In the genomic region with DNA sequence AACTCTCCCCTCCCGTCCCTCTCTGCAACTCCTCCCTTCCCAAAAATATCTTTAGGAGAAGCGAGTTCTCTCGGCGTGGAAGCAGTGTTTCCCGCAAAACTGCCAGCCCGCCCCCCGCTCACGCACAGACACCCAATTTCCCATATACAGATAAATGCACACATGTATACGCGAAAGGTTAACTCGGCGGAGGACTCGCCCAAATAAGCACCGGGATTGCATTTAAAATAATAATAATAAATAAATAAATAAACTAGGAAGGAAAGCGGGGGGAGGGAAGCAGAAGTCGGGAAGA, we compare ENCODE assay signal across 8 cellular contexts.
DNase-seq lines count a peak whose midpoint lies in the region; ATAC-seq, FAIRE-seq and TF ChIP-seq lines count a peak whose summit lies in the region.

No MANE protein-coding gene starts in this region.

- peaks cover 43% of the 10 kb centered on the region for H3K4me1 ChIP-seq in CD4-positive, alpha-beta memory T cell (ENCODE audit: insufficient read depth, low read length)
- H3K4me1 ChIP-seq in OCI-LY7 (ENCODE audit: insufficient read depth, low read length, poor library complexity, severe bottlenecking) (peaks cover 50% of the 10 kb centered on the region), endothelial cell of umbilical vein (ENCODE audit: control insufficient read depth, extremely low read depth, insufficient read depth, low read length) (peaks cover 12% of the 10 kb centered on the region), neuronal stem cell (ENCODE audit: control insufficient read depth in 2 of 2, insufficient read depth in 1 of 2, low read depth in 1 of 2, low read length in 2 of 2) (peaks cover 0 to 10% of the 10 kb centered on the region in 2 donors)

- H3K4ac ChIP-seq in neuronal stem cell (ENCODE audit: low read length), result no peak overlapping the region

- no peaks in the 10 kb centered on the region for H3K79me1 ChIP-seq in neuronal stem cell (ENCODE audit: low read depth, low read length)

- peak overlapping the region; percentile 88 to 99 (median 94) for H3K4me3 Mint-ChIP-seq in CD4-positive, alpha-beta memory T cell

- H3K36me3 Mint-ChIP-seq in CD4-positive, alpha-beta memory T cell, result peaks cover 3 to 14% of the 10 kb centered on the region in 2 donors

- H3K14ac ChIP-seq in neuronal stem cell (ENCODE audit: low read length), result no peak overlapping the region

- BruUV-seq in OCI-LY7 (replicated peaks; lab: Mats Ljungman, UMichigan) (no TSS peak), endothelial cell of umbilical vein (replicated peaks; lab: Mats Ljungman, UMichigan) (no TSS peak)

- peaks cover 3% of the 10 kb centered on the region for H3K36me3 ChIP-seq in CD4-positive, alpha-beta memory T cell (ENCODE audit: insufficient read depth, low read length)
- peaks cover 8% of the 10 kb centered on the region; the same call in 1 of the 2 replicates for H3K36me3 ChIP-seq in OCI-LY7 (ENCODE audit: insufficient read depth, low read length)
- H3K36me3 ChIP-seq in endothelial cell of umbilical vein (ENCODE audit: control insufficient read depth in 2 of 2, extremely low read depth in 1 of 2, insufficient read depth in 2 of 2, low read length in 2 of 2), result no peaks in the 10 kb centered on the region
- peaks cover 0 to 15% of the 10 kb centered on the region in 2 donors for H3K36me3 ChIP-seq in neuronal stem cell (replicated peaks in 1 of 2; ENCODE audit: control insufficient read depth in 2 of 2, insufficient read depth in 2 of 2, low read length in 2 of 2)

- H3K27me3 Mint-ChIP-seq in CD4-positive, alpha-beta memory T cell, result no peaks in the 10 kb centered on the region

- no peak for ATAC-seq in left lobe of liver
- ATAC-seq in HG02870 (IDR thresholded peaks at IDR 0.05; ENCODE audit: unreplicated experiment), result no peak

- H2AK5ac ChIP-seq in neuronal stem cell (ENCODE audit: low read depth, low read length), result no peak overlapping the region

- H3K4me2 ChIP-seq in OCI-LY7 (ENCODE audit: low read length) (peak overlapping the region; percentile 86), endothelial cell of umbilical vein (ENCODE audit: insufficient read depth, low read length) (peak overlapping the region; percentile 85), neuronal stem cell (ENCODE audit: insufficient read depth, low read length, poor library complexity, severe bottlenecking) (peak overlapping the region; percentile 94)

- H3K9me1 ChIP-seq in endothelial cell of umbilical vein (replicated peaks; ENCODE audit: control insufficient read depth, extremely low read depth, insufficient read depth, low read length), result no peaks in the 10 kb centered on the region

- H3K4me1 Mint-ChIP-seq in CD4-positive, alpha-beta memory T cell, result peaks cover 28 to 67% (median 41%) of the 10 kb centered on the region in 4 donors

- H3K4me3 ChIP-seq in CD4-positive, alpha-beta memory T cell (ENCODE audit: low read length in 2 of 2), result peak overlapping the region; percentile 75 to 80
- H3K4me3 ChIP-seq in OCI-LY7 (ENCODE audit: low read depth, low read length, poor library complexity, severe bottlenecking) (peak overlapping the region; percentile 57), endothelial cell of umbilical vein (replicated peaks in 1 of 3; ENCODE audit: insufficient read depth in 1 of 3, low read depth in 1 of 3, low read length in 3 of 3) (peak overlapping the region; percentile 20 to 59 (median 49)), neuronal stem cell (ENCODE audit: low read length in 2 of 2) (peak overlapping the region in 1 of 2 donors; percentile 77)

- no peak overlapping the region for H3K18ac ChIP-seq in neuronal stem cell (ENCODE audit: low read length)

- POLR2A ChIA-PET in CD4-positive, alpha-beta memory T cell (lab: Charles Lee; ENCODE audit: partially characterized antibody), result interaction anchor here (1.2 to 1.9 kb wide), 3 partner anchors 10 to 15 kb away, joined by 4 to 11 read pairs (median 6); no protein-coding TSS in a partner anchor
- POLR2A ChIA-PET in OCI-LY7 (lab: Charles Lee) (interaction anchor here (0.5 to 1.7 kb wide), 5 partner anchors 8 to 173 kb away, joined by 4 to 10 read pairs (median 5); no protein-coding TSS in a partner anchor), endothelial cell of umbilical vein (lab: Charles Lee) (interaction anchor here (0.6 kb wide), 1 partner anchor 141 kb away, joined by 3 read pairs; no protein-coding TSS in a partner anchor)

- peak overlapping the region; percentile 98 for H2BK5ac ChIP-seq in neuronal stem cell (ENCODE audit: low read length)

- H3K9me3 ChIP-seq in CD4-positive, alpha-beta memory T cell (ENCODE audit: control insufficient read depth in 1 of 2, low read length in 2 of 2), result no peaks in the 10 kb centered on the region
- H3K9me3 ChIP-seq in OCI-LY7 (ENCODE audit: low read length) (no peaks in the 10 kb centered on the region), endothelial cell of umbilical vein (replicated peaks; ENCODE audit: control insufficient read depth, insufficient read depth, low read length) (no peaks in the 10 kb centered on the region), neuronal stem cell (replicated peaks in 1 of 2; ENCODE audit: control insufficient read depth in 2 of 2, insufficient read depth in 1 of 2, low read depth in 1 of 2, low read length in 2 of 2) (no peaks in the 10 kb centered on the region)

- H3K79me2 ChIP-seq in OCI-LY7 (ENCODE audit: insufficient read depth, low read depth, low read length), result no peaks in the 10 kb centered on the region
- H3K79me2 ChIP-seq in endothelial cell of umbilical vein (ENCODE audit: control insufficient read depth, insufficient read depth, low read length), result no peaks in the 10 kb centered on the region

- H2AFZ ChIP-seq in OCI-LY7 (ENCODE audit: low read length) (peak overlapping the region; percentile 71), endothelial cell of umbilical vein (ENCODE audit: low read depth, low read length) (peak overlapping the region; percentile 87), neuronal stem cell (ENCODE audit: low read length) (peak overlapping the region; percentile 35)

- TF ChIP-seq CTCF in OCI-LY7 (conservative IDR thresholded peaks at IDR 0.05; ENCODE audit: low read length) (no peak), endothelial cell of umbilical vein (IDR thresholded peaks at IDR 0.05; ENCODE audit: extremely low read depth in 1 of 2, insufficient read depth in 1 of 2, low read depth in 1 of 2, low read length in 2 of 2) (no peak)

- H4K91ac ChIP-seq in neuronal stem cell (ENCODE audit: low read depth, low read length, poor library complexity), result no peak overlapping the region

- peak overlapping the region; percentile 49 to 97 (median 95) for H3K27ac Mint-ChIP-seq in CD4-positive, alpha-beta memory T cell

- H3K27me3 ChIP-seq in CD4-positive, alpha-beta memory T cell (ENCODE audit: insufficient read depth, low read length), result no peaks in the 10 kb centered on the region
- H3K27me3 ChIP-seq in endothelial cell of umbilical vein (ENCODE audit: control insufficient read depth in 2 of 2, insufficient read depth in 2 of 2, low read length in 2 of 2), result no peaks in the 10 kb centered on the region
- no peaks in the 10 kb centered on the region for H3K27me3 ChIP-seq in neuronal stem cell (ENCODE audit: control insufficient read depth in 3 of 3, insufficient read depth in 3 of 3, low read depth in 1 of 3, low read length in 3 of 3)

- peak overlapping the region; percentile 52 for H3K9ac ChIP-seq in endothelial cell of umbilical vein (replicated peaks; ENCODE audit: extremely low read depth, insufficient read depth, low read length)
- no peak overlapping the region for H3K9ac ChIP-seq in neuronal stem cell (ENCODE audit: low read depth, low read length, poor library complexity)

- no peaks in the 10 kb centered on the region for H3K9me3 Mint-ChIP-seq in CD4-positive, alpha-beta memory T cell

- no peak overlapping the region for H4K8ac ChIP-seq in neuronal stem cell (ENCODE audit: low read depth, low read length)

- peak overlapping the region; percentile 51 for H3K27ac ChIP-seq in CD4-positive, alpha-beta memory T cell (ENCODE audit: low read depth, low read length)
- H3K27ac ChIP-seq in OCI-LY7 (ENCODE audit: low read depth, low read length, poor library complexity, severe bottlenecking) (no peak overlapping the region), endothelial cell of umbilical vein (ENCODE audit: insufficient read depth, low read depth, low read length) (no peak overlapping the region), neuronal stem cell (replicated peaks; ENCODE audit: low read length) (peak overlapping the region; percentile 96)

- CTCF ChIA-PET in CD4-positive, alpha-beta memory T cell (lab: Charles Lee; ENCODE audit: partially characterized antibody), result interaction anchor here (0.7 to 1.9 kb wide), 7 partner anchors 12 to 1371 kb away, joined by 3 to 20 read pairs (median 3); no protein-coding TSS in a partner anchor
- CTCF ChIA-PET in OCI-LY7 (lab: Charles Lee; ENCODE audit: unreplicated experiment) (no interaction called here), endothelial cell of umbilical vein (lab: Charles Lee) (interaction anchor here (1.1 to 1.6 kb wide), 4 partner anchors 10 to 175 kb away, joined by 4 to 13 read pairs (median 5); no protein-coding TSS in a partner anchor)

- H2BK15ac ChIP-seq in neuronal stem cell (ENCODE audit: low read length), result peak overlapping the region; percentile 92

- dilution Hi-C loops in endothelial cell of umbilical vein (cut with MboI; ENCODE audit: extremely low pct_ligation_motif_present, low sequenced_read_pairs), result no loop called here

- DNase-seq in CD4-positive, alpha-beta memory T cell, result peak in 1 of 5 donors; percentile 12
- DNase-seq in OCI-LY7 (ENCODE audit: low spot score) (no peak), endothelial cell of umbilical vein (ENCODE audit: low read depth, low spot score) (no peak), neuronal stem cell (ENCODE audit: low spot score) (no peak), NCI-H82 treated with DMSO at 0.1 percent for 48 hours (lab: John Stamatoyannopoulos, UW; ENCODE audit: unreplicated experiment) (no peak), left lobe of liver (ENCODE audit: low spot score) (no peak), DMS153 treated with DMSO at 0.1 percent for 48 hours (lab: John Stamatoyannopoulos, UW; ENCODE audit: unreplicated experiment) (no peak)

- H3K23ac ChIP-seq in neuronal stem cell (ENCODE audit: low read depth, low read length, poor library complexity), result no peak overlapping the region

- no peak overlapping the region for H2BK120ac ChIP-seq in neuronal stem cell (ENCODE audit: low read depth, low read length)

- H3K9me2 ChIP-seq in OCI-LY7 (ENCODE audit: insufficient read depth, low read length), result no peaks in the 10 kb centered on the region

- no peak for TF ChIP-seq POLR2A in endothelial cell of umbilical vein (IDR thresholded peaks at IDR 0.05; ENCODE audit: low read depth, low read length)

- H4K20me1 ChIP-seq in OCI-LY7 (ENCODE audit: insufficient read depth, low read length) (no peaks in the 10 kb centered on the region), endothelial cell of umbilical vein (replicated peaks; ENCODE audit: control insufficient read depth, extremely low read depth, insufficient read depth, low read length) (no peaks in the 10 kb centered on the region)

- FAIRE-seq in endothelial cell of umbilical vein (lab: Jason Lieb, UNC), result no peak

- H2BK12ac ChIP-seq in neuronal stem cell (ENCODE audit: low read length), result no peak overlapping the region

- intact Hi-C loops in CD4-positive, alpha-beta memory T cell (cut with micrococcal nuclease), result loop anchor here (5.0 kb wide), 2 partner anchors 69 to 774 kb away; a partner anchor contains a TSS
- intact Hi-C loops in OCI-LY7 (cut with micrococcal nuclease; ENCODE audit: unreplicated experiment) (no loop called here), endothelial cell of umbilical vein (cut with micrococcal nuclease) (loop anchor here (1.0 kb wide), 1 partner anchor 35 kb away; no protein-coding TSS in a partner anchor)

- WGBS in neuronal stem cell (ENCODE audit: extremely low coverage in 2 of 2, insufficient read length in 2 of 2, insufficient replicate concordance in 1 of 2), 2 donors, result no CpG with 5 or more reads among the region's 16 CpGs

Comparison
In these comparisons a context has a peak if more than half of its experiments do, and no peak if none do; other contexts are left out.
1. H3K27ac ChIP-seq: peak in CD4-positive, alpha-beta memory T cell (single experiment) and neuronal stem cell (single experiment); none in OCI-LY7 (single experiment) and endothelial cell of umbilical vein (single experiment).
2. H2AFZ ChIP-seq: peak in every context shown above with its lines; median percentile 87 in endothelial cell of umbilical vein; 71 in OCI-LY7; 35 in neuronal stem cell.
3. Peak in every context shown above with its lines, with median percentiles within 50 percentile points of each other: H3K4me2 ChIP-seq.